22 cellular contexts compared by ENCODE assay signal in genomic region chr3:112948346-112948838, GRCh38. TPM values are rescaled to one million over a fixed set of nuclear protein-coding genes. Genes with fewer than 3 reads are reported as not detected.
"Had no signal": no experiment of that assay in that cellular context is flagged by ENCODE, and none has a peak within 500 bp of the region (broad histone marks: within the 10 kb centered on the region; RNA-seq: fewer than 3 reads in every experiment).

No MANE protein-coding gene starts in this region.

- H3K4me3 Mint-ChIP-seq: dendritic cell treated with granulocyte-macrophage colony-stimulating factor and Interleukin-4, amounts not matched to agents 40 ng/mL and 50 ng/mL, for 4 days; effector memory CD8-positive, alpha-beta T cell; naive B cell; nephron progenitor cell; stimulated activated memory B cell treated with anti-CD40 and anti-IgM and Interleukin-4, amounts not matched to agents 10 μg/mL and 1 μg/mL and 100 μg/mL, for 72 hours; stimulated activated naive CD8-positive, alpha-beta T cell treated with anti-CD3 and anti-CD28 coated beads, Interleukin-15, amount 100 ng/mL, for 72 hours had no signal

- H3K4me1 Mint-ChIP-seq: naive B cell, nephron progenitor cell had no signal

- H3K9me3 Mint-ChIP-seq: effector memory CD8-positive, alpha-beta T cell had no signal

- H3K27me3 Mint-ChIP-seq: dendritic cell treated with granulocyte-macrophage colony-stimulating factor and Interleukin-4, amounts not matched to agents 40 ng/mL and 50 ng/mL, for 4 days; effector memory CD8-positive, alpha-beta T cell; naive B cell; stimulated activated memory B cell treated with anti-CD40 and anti-IgM and Interleukin-4, amounts not matched to agents 10 μg/mL and 1 μg/mL and 100 μg/mL, for 72 hours; stimulated activated naive CD8-positive, alpha-beta T cell treated with anti-CD3 and anti-CD28 coated beads, Interleukin-15, amount 100 ng/mL, for 72 hours had no signal

- H3K27ac Mint-ChIP-seq: dendritic cell treated with granulocyte-macrophage colony-stimulating factor and Interleukin-4, amounts not matched to agents 40 ng/mL and 50 ng/mL, for 4 days; nephron progenitor cell; stimulated activated memory B cell treated with anti-CD40 and anti-IgM and Interleukin-4, amounts not matched to agents 10 μg/mL and 1 μg/mL and 100 μg/mL, for 72 hours; stimulated activated naive CD8-positive, alpha-beta T cell treated with anti-CD3 and anti-CD28 coated beads, Interleukin-15, amount 100 ng/mL, for 72 hours had no signal

- DNase-seq: cerebellar nuclear complex; effector memory CD8-positive, alpha-beta T cell; erythroblast; foreskin keratinocyte; kidney glomerular epithelial cell; midbrain; naive B cell; nephron progenitor cell; spleen; stimulated activated CD4-positive, alpha-beta T cell treated with anti-CD3 and anti-CD28 coated beads, Interleukin-15, amount 100 ng/mL, for 24 hours; stimulated activated CD4-positive, alpha-beta T cell treated with anti-CD3 and anti-CD28 coated beads, Interleukin-1b, Interleukin-23, amount 100 ng/mL, for 48 hours; stimulated activated CD4-positive, alpha-beta T cell treated with anti-CD3 and anti-CD28 coated beads, Interleukin-4, amount 100 ng/mL, for 24 hours; stimulated activated naive CD8-positive, alpha-beta T cell treated with anti-CD3 and anti-CD28 coated beads, Interleukin-15, amount 100 ng/mL, for 72 hours; testis had no signal

- H3K9me3 ChIP-seq: testis had no signal

- H3K27ac ChIP-seq: foreskin keratinocyte, spleen, testis, tibial nerve had no signal

- ATAC-seq: effector memory CD8-positive, alpha-beta T cell; foreskin keratinocyte; left lobe of liver; sciatic nerve; stimulated activated memory B cell treated with anti-CD40 and anti-IgM and Interleukin-4, amounts not matched to agents 10 μg/mL and 1 μg/mL and 100 μg/mL, for 72 hours; stimulated activated naive CD8-positive, alpha-beta T cell treated with anti-CD3 and anti-CD28 coated beads, Interleukin-15, amount 100 ng/mL, for 72 hours had no signal

- H3K27me3 ChIP-seq: spleen, testis, tibial nerve had no signal

RNA-seq across cellular contexts. Expression of gene CD200R1, which starts 26.5 kb away (rescaled TPM):
- total RNA-seq: endothelial cell of umbilical vein, osteocyte, pulmonary artery endothelial cell had no signal
